Comparison of ENCODE assay signal across 1 cellular context in the genomic region with DNA sequence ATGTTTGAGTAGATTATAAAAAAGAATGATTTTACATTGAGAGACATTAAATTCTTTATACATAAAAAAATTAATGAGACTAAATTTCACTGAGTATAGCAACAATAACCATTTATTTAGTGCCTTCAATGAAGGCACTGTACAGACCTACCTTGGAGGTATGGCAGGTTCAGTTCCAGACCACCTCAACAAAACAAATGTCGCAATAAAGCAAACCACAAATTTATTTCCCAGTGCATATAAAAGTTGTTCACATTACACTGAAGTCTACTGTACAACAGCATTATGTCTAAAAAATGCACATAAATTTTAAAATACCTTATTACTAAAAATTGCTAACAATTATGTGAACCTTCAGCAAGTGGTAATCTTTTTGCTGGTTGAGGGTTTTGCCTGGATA.
TF ChIP-seq lines count a peak whose summit lies in the region.

No MANE protein-coding gene starts in this region.

TF ChIP-seq in HepG2, 621 proteins besides CTCF, POLR2A, EP300 and RAD21:
- TF ChIP-seq ZC3H4 (CRISPR knock-in tag; IDR thresholded peaks at IDR 0.05; ENCODE audit: borderline replicate concordance) (no peak), AHDC1 (CRISPR knock-in tag; IDR thresholded peaks at IDR 0.05; ENCODE audit: borderline replicate concordance) (no peak), CEBPB (IDR thresholded peaks at IDR 0.05; ENCODE audit: borderline replicate concordance, low read depth, low read length) (peak; percentile 56; the same call in 1 of the 2 replicates), ZNF547 (CRISPR knock-in tag; IDR thresholded peaks at IDR 0.05) (no peak)
- TF ChIP-seq, protein P1, sequence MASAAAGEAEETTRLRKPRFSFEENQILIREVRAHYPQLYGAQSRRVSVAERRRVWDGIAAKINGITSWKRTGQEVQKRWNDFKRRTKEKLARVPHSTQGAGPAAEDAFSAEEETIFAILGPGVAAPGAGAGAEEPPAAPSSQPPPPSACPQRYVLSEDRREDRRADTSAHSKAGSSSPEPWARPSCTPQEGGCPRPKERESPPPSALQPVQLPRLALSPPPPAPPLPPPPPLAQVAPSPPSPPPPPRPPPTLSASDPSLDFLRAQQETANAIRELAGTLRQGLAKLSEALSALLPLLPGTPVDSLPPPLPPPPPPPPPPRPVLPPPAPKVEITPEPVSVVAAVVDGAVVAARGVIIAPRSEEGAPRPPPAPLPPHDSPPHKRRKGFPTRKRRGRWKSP (CRISPR knock-in tag; IDR thresholded peaks at IDR 0.05): no peak
- TF ChIP-seq, protein P2, sequence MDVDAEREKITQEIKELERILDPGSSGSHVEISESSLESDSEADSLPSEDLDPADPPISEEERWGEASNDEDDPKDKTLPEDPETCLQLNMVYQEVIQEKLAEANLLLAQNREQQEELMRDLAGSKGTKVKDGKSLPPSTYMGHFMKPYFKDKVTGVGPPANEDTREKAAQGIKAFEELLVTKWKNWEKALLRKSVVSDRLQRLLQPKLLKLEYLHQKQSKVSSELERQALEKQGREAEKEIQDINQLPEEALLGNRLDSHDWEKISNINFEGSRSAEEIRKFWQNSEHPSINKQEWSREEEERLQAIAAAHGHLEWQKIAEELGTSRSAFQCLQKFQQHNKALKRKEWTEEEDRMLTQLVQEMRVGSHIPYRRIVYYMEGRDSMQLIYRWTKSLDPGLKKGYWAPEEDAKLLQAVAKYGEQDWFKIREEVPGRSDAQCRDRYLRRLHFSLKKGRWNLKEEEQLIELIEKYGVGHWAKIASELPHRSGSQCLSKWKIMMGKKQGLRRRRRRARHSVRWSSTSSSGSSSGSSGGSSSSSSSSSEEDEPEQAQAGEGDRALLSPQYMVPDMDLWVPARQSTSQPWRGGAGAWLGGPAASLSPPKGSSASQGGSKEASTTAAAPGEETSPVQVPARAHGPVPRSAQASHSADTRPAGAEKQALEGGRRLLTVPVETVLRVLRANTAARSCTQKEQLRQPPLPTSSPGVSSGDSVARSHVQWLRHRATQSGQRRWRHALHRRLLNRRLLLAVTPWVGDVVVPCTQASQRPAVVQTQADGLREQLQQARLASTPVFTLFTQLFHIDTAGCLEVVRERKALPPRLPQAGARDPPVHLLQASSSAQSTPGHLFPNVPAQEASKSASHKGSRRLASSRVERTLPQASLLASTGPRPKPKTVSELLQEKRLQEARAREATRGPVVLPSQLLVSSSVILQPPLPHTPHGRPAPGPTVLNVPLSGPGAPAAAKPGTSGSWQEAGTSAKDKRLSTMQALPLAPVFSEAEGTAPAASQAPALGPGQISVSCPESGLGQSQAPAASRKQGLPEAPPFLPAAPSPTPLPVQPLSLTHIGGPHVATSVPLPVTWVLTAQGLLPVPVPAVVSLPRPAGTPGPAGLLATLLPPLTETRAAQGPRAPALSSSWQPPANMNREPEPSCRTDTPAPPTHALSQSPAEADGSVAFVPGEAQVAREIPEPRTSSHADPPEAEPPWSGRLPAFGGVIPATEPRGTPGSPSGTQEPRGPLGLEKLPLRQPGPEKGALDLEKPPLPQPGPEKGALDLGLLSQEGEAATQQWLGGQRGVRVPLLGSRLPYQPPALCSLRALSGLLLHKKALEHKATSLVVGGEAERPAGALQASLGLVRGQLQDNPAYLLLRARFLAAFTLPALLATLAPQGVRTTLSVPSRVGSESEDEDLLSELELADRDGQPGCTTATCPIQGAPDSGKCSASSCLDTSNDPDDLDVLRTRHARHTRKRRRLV (CRISPR knock-in tag; IDR thresholded peaks at IDR 0.05): no peak
